ENCODE assay signal across 17 cellular contexts in genomic region chr20:48672324-48672723, GRCh38.
A peak's percentile ranks its signal among the peaks of the same experiment; 100 is the strongest.
DNase-seq lines count a peak whose midpoint lies in the region; FAIRE-seq and TF ChIP-seq lines count a peak whose summit lies in the region.
"Had no signal": no experiment of that assay in that cellular context is flagged by ENCODE, and none has a peak within 500 bp of the region (broad histone marks: within the 10 kb centered on the region; RNA-seq: fewer than 3 reads in every experiment).

No MANE protein-coding gene starts in this region.

- POLR2A ChIA-PET in activated CD4-positive, alpha-beta memory T cell treated with anti-CD3 and anti-CD28 coated beads, Interleukin-2, amount 10 ng/mL, durations not matched to agents 7 days and 5 days (lab: Charles Lee): interaction anchor here (1.0 kb wide), 1 partner anchor 53 kb away, joined by 3 read pairs; no protein-coding TSS in a partner anchor
- POLR2A ChIA-PET in Caco-2 (lab: Charles Lee): no interaction called here

- H3K9me3 ChIP-seq in spleen (no peaks in the 10 kb centered on the region), Caco-2 (no peaks in the 10 kb centered on the region)
- H3K9me3 ChIP-seq: colonic mucosa, thyroid gland had no signal

- CTCF ChIA-PET in activated CD4-positive, alpha-beta memory T cell treated with anti-CD3 and anti-CD28 coated beads, Interleukin-2, amount 10 ng/mL, durations not matched to agents 7 days and 5 days (lab: Charles Lee): interaction anchor here (1.5 kb wide), 1 partner anchor 15 kb away, joined by 4 read pairs; no protein-coding TSS in a partner anchor
- CTCF ChIA-PET in Caco-2 (lab: Charles Lee): interaction anchor here (1.8 kb wide), 1 partner anchor 15 kb away, joined by 8 read pairs; no protein-coding TSS in a partner anchor

- H3K4me1 ChIP-seq in spleen (peaks cover 0 to 70% (median 20%) of the 10 kb centered on the region in 6 donors), Caco-2 (no peaks in the 10 kb centered on the region)
- H3K4me1 ChIP-seq: colonic mucosa had no signal

- 95 to 97% (median 96%) methylated on average over 8 of the region's 8 CpGs for WGBS in spleen, 5 donors

- intact Hi-C loops in spleen (cut with DNase I; ENCODE audit: low total_unique reads): no loop called here
- intact Hi-C loops in Caco-2 (cut with micrococcal nuclease; ENCODE audit: unreplicated experiment): no loop called here

- TF ChIP-seq CTCF in spleen (IDR thresholded peaks at IDR 0.05 in 8 of 11, conservative IDR thresholded peaks at IDR 0.05 in 3 of 11) (no peak), Caco-2 (IDR thresholded peaks at IDR 0.05; ENCODE audit: insufficient read depth in 1 of 2, low read depth in 1 of 2, low read length in 1 of 2, severe bottlenecking in 1 of 2, unreplicated experiment in 1 of 2) (no peak)

- H3K36me3 Mint-ChIP-seq in activated CD4-positive, alpha-beta memory T cell treated with anti-CD3 and anti-CD28 coated beads, Interleukin-2, amount 10 ng/mL, durations not matched to agents 7 days and 5 days (ENCODE audit: low read depth): peaks cover 83% of the 10 kb centered on the region
- H3K36me3 Mint-ChIP-seq in immature natural killer cell (peaks cover 18 to 69% (median 28%) of the 10 kb centered on the region in 3 donors), Caco-2 (ENCODE audit: insufficient read depth, unreplicated experiment) (no peaks in the 10 kb centered on the region)

- H3K4me3 Mint-ChIP-seq in activated CD4-positive, alpha-beta memory T cell treated with anti-CD3 and anti-CD28 coated beads, Interleukin-2, amount 10 ng/mL, durations not matched to agents 7 days and 5 days: no peak overlapping the region
- peak overlapping the region in 1 of 5 donors; percentile 5 for H3K4me3 Mint-ChIP-seq in immature natural killer cell
- H3K4me3 Mint-ChIP-seq in Caco-2 (ENCODE audit: unreplicated experiment): no peak overlapping the region

- no TSS peak for BruUV-seq in Caco-2 (replicated peaks; lab: Mats Ljungman, UMichigan)

- no peaks in the 10 kb centered on the region for H3K27me3 Mint-ChIP-seq in activated CD4-positive, alpha-beta memory T cell treated with anti-CD3 and anti-CD28 coated beads, Interleukin-2, amount 10 ng/mL, durations not matched to agents 7 days and 5 days
- H3K27me3 Mint-ChIP-seq in immature natural killer cell (ENCODE audit: low read depth in 3 of 3) (peaks cover 0 to 45% (median 32%) of the 10 kb centered on the region in 3 donors), Caco-2 (ENCODE audit: insufficient read depth, unreplicated experiment) (peaks cover 21% of the 10 kb centered on the region)

- TF ChIP-seq POLR2A in GM12891 (IDR thresholded peaks at IDR 0.05; ENCODE audit: low read depth, low read length): 0 out of 2 replicates have a peak, but pooled peaks have one; percentile 16
- no peak for TF ChIP-seq POLR2A in spleen (IDR thresholded peaks at IDR 0.05)

- H3K36me3 ChIP-seq in spleen (peaks cover 4 to 100% (median 43%) of the 10 kb centered on the region in 6 donors), Caco-2 (ENCODE audit: control insufficient read depth, insufficient read depth, low read length) (no peaks in the 10 kb centered on the region)
- H3K36me3 ChIP-seq: colonic mucosa, thyroid gland had no signal

- peak overlapping the region in 1 of 8 donors; percentile 17 for H3K27ac ChIP-seq in spleen
- H3K27ac ChIP-seq: colonic mucosa, thyroid gland had no signal

- peak overlapping the region; percentile 10 for H3K27ac Mint-ChIP-seq in activated CD4-positive, alpha-beta memory T cell treated with anti-CD3 and anti-CD28 coated beads, Interleukin-2, amount 10 ng/mL, durations not matched to agents 7 days and 5 days
- H3K27ac Mint-ChIP-seq in immature natural killer cell (peak overlapping the region in 5 of 6 donors; percentile 20 to 86 (median 80)), Caco-2 (ENCODE audit: unreplicated experiment) (no peak overlapping the region)

- H3K4me3 ChIP-seq in spleen (no peak overlapping the region), Caco-2 (ENCODE audit: low read depth, low read length) (no peak overlapping the region)
- H3K4me3 ChIP-seq: colonic mucosa, thyroid gland had no signal

- DNase-seq in GM12891 (ENCODE audit: insufficient read length, low spot score): no peak
- no peak for DNase-seq in activated CD4-positive, alpha-beta memory T cell treated with anti-CD3 and anti-CD28 coated beads, Interleukin-2, amount 10 ng/mL, durations not matched to agents 7 days and 5 days
- no peak for DNase-seq in immature natural killer cell
- peak; percentile 61 for DNase-seq in spleen
- no peak for DNase-seq in mesenteric fat pad (ENCODE audit: low spot score)
- no peak for DNase-seq in A172 (ENCODE audit: low spot score)
- no peak for DNase-seq in Caco-2
- DNase-seq: activated CD4-positive, alpha-beta T cell treated with anti-CD3 and anti-CD28 coated beads for 1 hour; colonic mucosa; DND-41; mammary epithelial cell; NCI-H1092 treated with DMSO at 0.1 percent for 48 hours; NCI-H2029 treated with DMSO at 0.1 percent for 48 hours; NCI-H82; thyroid gland had no signal

- H3K9me3 Mint-ChIP-seq in activated CD4-positive, alpha-beta memory T cell treated with anti-CD3 and anti-CD28 coated beads, Interleukin-2, amount 10 ng/mL, durations not matched to agents 7 days and 5 days: no peaks in the 10 kb centered on the region
- peaks cover 0 to 2% (median 0%) of the 10 kb centered on the region in 6 donors for H3K9me3 Mint-ChIP-seq in immature natural killer cell
- no peaks in the 10 kb centered on the region for H3K9me3 Mint-ChIP-seq in Caco-2 (ENCODE audit: unreplicated experiment)

- H3K27me3 ChIP-seq in spleen (replicated peaks in 1 of 7) (no peaks in the 10 kb centered on the region), Caco-2 (replicated peaks; ENCODE audit: control insufficient read depth, insufficient read depth, low read length) (0 out of 2 replicates have a peak, but pooled peaks cover 1% of the 10 kb centered on the region)
- H3K27me3 ChIP-seq: colonic mucosa, thyroid gland had no signal

- FAIRE-seq in GM12891 (lab: Jason Lieb, UNC): no peak
- FAIRE-seq: GM19239, TTC549 had no signal

- H3K4me1 Mint-ChIP-seq in activated CD4-positive, alpha-beta memory T cell treated with anti-CD3 and anti-CD28 coated beads, Interleukin-2, amount 10 ng/mL, durations not matched to agents 7 days and 5 days: peaks cover 1% of the 10 kb centered on the region
- H3K4me1 Mint-ChIP-seq in immature natural killer cell (peaks cover 34 to 56% of the 10 kb centered on the region in 2 donors), Caco-2 (ENCODE audit: low read depth, unreplicated experiment) (no peaks in the 10 kb centered on the region)

TF ChIP-seq in GM12891, 5 proteins besides CTCF, POLR2A, EP300 and RAD21:
- TF ChIP-seq SPI1 (IDR thresholded peaks at IDR 0.05; ENCODE audit: low read depth, low read length) (no peak), TAF1 (IDR thresholded peaks at IDR 0.05; ENCODE audit: low read depth, low read length) (no peak), POLR2AphosphoS5 (IDR thresholded peaks at IDR 0.05; ENCODE audit: low read depth, low read length) (peak; percentile 45; the same call in 1 of the 2 replicates), POU2F2 (IDR thresholded peaks at IDR 0.05; ENCODE audit: low read depth, low read length) (no peak), PAX5 (IDR thresholded peaks at IDR 0.05; ENCODE audit: insufficient read depth, low read length, severe bottlenecking) (no peak)
